ENCODE assay signal across 12 cellular contexts in genomic region chr5:41842777-41843176, GRCh38. TPM values are rescaled to one million over a fixed set of nuclear protein-coding genes. Genes with fewer than 3 reads are reported as not detected.
A peak's percentile ranks its signal among the peaks of the same experiment; 100 is the strongest.
DNase-seq lines count a peak whose midpoint lies in the region; ATAC-seq and TF ChIP-seq lines count a peak whose summit lies in the region.
"Had no signal": no experiment of that assay in that cellular context is flagged by ENCODE, and none has a peak within 500 bp of the region (broad histone marks: within the 10 kb centered on the region; RNA-seq: fewer than 3 reads in every experiment).

No MANE protein-coding gene starts in this region.

- H3K4me3 Mint-ChIP-seq in mesothelial cell of epicardium = no peak overlapping the region
- H3K4me3 Mint-ChIP-seq: B cell, HFFc6, type B pancreatic cell had no signal

- H3K27me3 Mint-ChIP-seq in mesothelial cell of epicardium (ENCODE audit: low read depth) = no peaks in the 10 kb centered on the region
- H3K27me3 Mint-ChIP-seq: B cell, type B pancreatic cell had no signal

- H3K27ac Mint-ChIP-seq in mesothelial cell of epicardium = no peak overlapping the region
- H3K27ac Mint-ChIP-seq: B cell, HFFc6, type B pancreatic cell had no signal

- ATAC-seq in GM18498 (IDR thresholded peaks at IDR 0.05; ENCODE audit: unreplicated experiment) (peak; percentile 86), GM19395 (IDR thresholded peaks at IDR 0.05; ENCODE audit: unreplicated experiment) (peak; percentile 86), HG02798 (IDR thresholded peaks at IDR 0.05; ENCODE audit: poor library complexity, unreplicated experiment) (peak; percentile 89), HG03457 (IDR thresholded peaks at IDR 0.05; ENCODE audit: unreplicated experiment) (peak; percentile 71), Right ventricle myocardium superior (ENCODE audit: poor library complexity) (no peak)

- H3K36me3 Mint-ChIP-seq in mesothelial cell of epicardium = peaks cover 9% of the 10 kb centered on the region
- H3K36me3 Mint-ChIP-seq: type B pancreatic cell had no signal

- H3K4me1 ChIP-seq in vagina = peaks cover 4% of the 10 kb centered on the region
- H3K4me1 ChIP-seq: prostate gland had no signal

- H3K4me1 Mint-ChIP-seq in mesothelial cell of epicardium = no peaks in the 10 kb centered on the region
- H3K4me1 Mint-ChIP-seq: B cell had no signal

- H3K9me3 ChIP-seq in vagina = no peaks in the 10 kb centered on the region
- H3K9me3 ChIP-seq: prostate gland had no signal

- intact Hi-C loops in Right ventricle myocardium superior (cut with DNase I) = loop anchor here (10.0 kb wide), 1 partner anchor 938 kb away; the partner anchor contains the start of gene C7
- intact Hi-C loops in vagina (cut with DNase I) = no loop called here

- no peak for DNase-seq in Right ventricle myocardium superior
- no peak for DNase-seq in mesothelial cell of epicardium (ENCODE audit: low spot score in 2 of 2, unreplicated experiment in 2 of 2)
- DNase-seq in vagina (ENCODE audit: extremely low spot score in 2 of 2) = no peak
- DNase-seq in OCI-M2 (lab: John Stamatoyannopoulos, UW; ENCODE audit: unreplicated experiment) = no peak

- H3K4me3 ChIP-seq in vagina = no peak overlapping the region
- H3K4me3 ChIP-seq: prostate gland had no signal

- no peaks in the 10 kb centered on the region for H3K9me3 Mint-ChIP-seq in mesothelial cell of epicardium
- H3K9me3 Mint-ChIP-seq: HFFc6, type B pancreatic cell had no signal

- H3K27me3 ChIP-seq in vagina = no peaks in the 10 kb centered on the region

- H3K27ac ChIP-seq in vagina = no peak overlapping the region
- H3K27ac ChIP-seq: prostate gland had no signal

- H3K36me3 ChIP-seq in vagina = peaks cover 0 to 17% of the 10 kb centered on the region in 2 donors
- H3K36me3 ChIP-seq: prostate gland had no signal

- TF ChIP-seq CTCF in mesothelial cell of epicardium (IDR thresholded peaks at IDR 0.05; ENCODE audit: unreplicated experiment) (no peak), vagina (IDR thresholded peaks at IDR 0.05) (no peak)

- no peak for TF ChIP-seq POLR2A in vagina (IDR thresholded peaks at IDR 0.05)

RNA-seq across cellular contexts. Expression of gene OXCT1, which starts 27.4 kb away (rescaled TPM):
- total RNA-seq in Right ventricle myocardium superior (116 TPM), mesothelial cell of epicardium (20.3 to 21.2 TPM (median 20.8 TPM) in 3 replicates), vagina (15.5 TPM)
